26 cellular contexts compared by ENCODE assay signal in the genomic region with DNA sequence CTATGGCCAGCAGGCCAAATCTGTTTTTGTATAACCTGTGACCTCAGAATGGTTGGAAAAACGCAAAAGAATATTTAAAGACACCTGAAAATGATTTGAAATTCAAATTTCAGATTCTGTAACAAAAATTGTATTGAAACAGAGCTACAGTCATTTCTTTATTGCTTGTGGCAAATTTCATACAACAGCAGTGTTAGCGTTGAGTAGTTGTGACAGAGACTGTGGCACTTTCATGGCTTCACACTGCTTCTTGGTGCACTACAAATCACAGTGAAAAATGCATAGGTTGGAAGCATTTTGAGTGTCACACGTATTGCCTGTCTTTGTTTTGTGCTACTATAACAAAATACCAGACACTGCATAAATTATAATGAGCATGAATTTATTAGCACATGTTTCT. TPM values are rescaled to one million over a fixed set of nuclear protein-coding genes. Genes with fewer than 3 reads are reported as not detected.
"Had no signal": no experiment of that assay in that cellular context is flagged by ENCODE, and none has a peak within 500 bp of the region (broad histone marks: within the 10 kb centered on the region; RNA-seq: fewer than 3 reads in every experiment).

No MANE protein-coding gene starts in this region.

- H3K4me1 Mint-ChIP-seq: activated CD4-positive, alpha-beta T cell treated with anti-CD3 and anti-CD28 coated beads, Interleukin-2, amount 10 ng/mL, durations not matched to agents 7 days and 5 days; activated CD8-positive, alpha-beta memory T cell treated with anti-CD3 and anti-CD28 coated beads, Interleukin-2, amount 10 ng/mL, durations not matched to agents 7 days and 5 days; activated naive CD4-positive, alpha-beta T cell treated with anti-CD3 and anti-CD28 coated beads, Interleukin-2, amount 50 U/mL, for 24 hours; natural killer cell had no signal

- H3K4me3 ChIP-seq: body of pancreas, cardiac muscle cell, heart right ventricle, stomach, suprapubic skin, transverse colon, uterus had no signal

- ATAC-seq: activated CD4-positive, CD25-positive, alpha-beta regulatory T cell treated with anti-CD3 and anti-CD28 coated beads, Interleukin-2, amount 50 U/mL, for 24 hours; activated CD8-positive, alpha-beta memory T cell treated with anti-CD3 and anti-CD28 coated beads, Interleukin-2, amount 10 ng/mL, durations not matched to agents 7 days and 5 days; activated CD8-positive, alpha-beta T cell treated with anti-CD3 and anti-CD28 coated beads for 36 hours; body of pancreas; heart right ventricle; left cardiac atrium; natural killer cell; sciatic nerve; stimulated activated memory B cell treated with anti-CD40 and anti-IgM and Interleukin-4, amounts not matched to agents 10 μg/mL and 1 μg/mL and 100 μg/mL, for 72 hours had no signal

- H3K9me3 ChIP-seq: body of pancreas, heart right ventricle, stomach, suprapubic skin, transverse colon, uterus had no signal

- H3K27ac ChIP-seq: body of pancreas, cardiac muscle cell, heart right ventricle, stomach, suprapubic skin, transverse colon, uterus had no signal

- DNase-seq: activated CD4-positive, alpha-beta T cell treated with anti-CD3 and anti-CD28 coated beads, Interleukin-2, amount 10 ng/mL, durations not matched to agents 7 days and 5 days; activated CD8-positive, alpha-beta memory T cell treated with anti-CD3 and anti-CD28 coated beads, Interleukin-2, amount 10 ng/mL, durations not matched to agents 7 days and 5 days; activated CD8-positive, alpha-beta T cell treated with anti-CD3 and anti-CD28 coated beads for 36 hours; activated gamma-delta T cell treated with Interleukin-2 at 50 U/mL for 16 hours; anterior cingulate cortex; body of pancreas; cortex of kidney; effector CD4-positive, alpha-beta T cell; foreskin fibroblast; heart right ventricle; islet precursor cell; left cardiac atrium; midbrain; natural killer cell; small intestine; stimulated activated CD4-positive, alpha-beta T cell treated with anti-CD3 and anti-CD28 coated beads, Interleukin-2, amount 100 ng/mL, for 24 hours; stomach; transverse colon; uterus had no signal

- H3K9me3 Mint-ChIP-seq: activated CD4-positive, alpha-beta T cell treated with anti-CD3 and anti-CD28 coated beads, Interleukin-2, amount 10 ng/mL, durations not matched to agents 7 days and 5 days; activated CD8-positive, alpha-beta T cell treated with anti-CD3 and anti-CD28 coated beads for 36 hours; activated naive CD4-positive, alpha-beta T cell treated with anti-CD3 and anti-CD28 coated beads, Interleukin-2, amount 50 U/mL, for 24 hours; stimulated activated memory B cell treated with anti-CD40 and anti-IgM and Interleukin-4, amounts not matched to agents 10 μg/mL and 1 μg/mL and 100 μg/mL, for 72 hours had no signal

- H3K27me3 Mint-ChIP-seq: activated CD8-positive, alpha-beta memory T cell treated with anti-CD3 and anti-CD28 coated beads, Interleukin-2, amount 10 ng/mL, durations not matched to agents 7 days and 5 days; stimulated activated memory B cell treated with anti-CD40 and anti-IgM and Interleukin-4, amounts not matched to agents 10 μg/mL and 1 μg/mL and 100 μg/mL, for 72 hours had no signal

- H3K4me1 ChIP-seq: body of pancreas, heart right ventricle, stomach, suprapubic skin, transverse colon, uterus had no signal

- H3K36me3 ChIP-seq: cardiac muscle cell, heart right ventricle, stomach, suprapubic skin, transverse colon, uterus had no signal

- H3K27ac Mint-ChIP-seq: activated CD4-positive, alpha-beta T cell treated with anti-CD3 and anti-CD28 coated beads, Interleukin-2, amount 10 ng/mL, durations not matched to agents 7 days and 5 days; activated CD8-positive, alpha-beta memory T cell treated with anti-CD3 and anti-CD28 coated beads, Interleukin-2, amount 10 ng/mL, durations not matched to agents 7 days and 5 days; activated CD8-positive, alpha-beta T cell treated with anti-CD3 and anti-CD28 coated beads for 36 hours; activated naive CD4-positive, alpha-beta T cell treated with anti-CD3 and anti-CD28 coated beads, Interleukin-2, amount 50 U/mL, for 24 hours; natural killer cell had no signal

- H3K36me3 Mint-ChIP-seq: activated CD8-positive, alpha-beta memory T cell treated with anti-CD3 and anti-CD28 coated beads, Interleukin-2, amount 10 ng/mL, durations not matched to agents 7 days and 5 days; activated naive CD4-positive, alpha-beta T cell treated with anti-CD3 and anti-CD28 coated beads, Interleukin-2, amount 50 U/mL, for 24 hours; natural killer cell; stimulated activated memory B cell treated with anti-CD40 and anti-IgM and Interleukin-4, amounts not matched to agents 10 μg/mL and 1 μg/mL and 100 μg/mL, for 72 hours had no signal

- H3K4me3 Mint-ChIP-seq: activated CD4-positive, alpha-beta T cell treated with anti-CD3 and anti-CD28 coated beads, Interleukin-2, amount 10 ng/mL, durations not matched to agents 7 days and 5 days; activated CD8-positive, alpha-beta memory T cell treated with anti-CD3 and anti-CD28 coated beads, Interleukin-2, amount 10 ng/mL, durations not matched to agents 7 days and 5 days; activated CD8-positive, alpha-beta T cell treated with anti-CD3 and anti-CD28 coated beads for 36 hours; activated naive CD4-positive, alpha-beta T cell treated with anti-CD3 and anti-CD28 coated beads, Interleukin-2, amount 50 U/mL, for 24 hours; natural killer cell had no signal

- H3K27me3 ChIP-seq: body of pancreas, cardiac muscle cell, suprapubic skin, transverse colon, uterus had no signal

RNA-seq across cellular contexts. Expression of gene PARM1, which starts 12.2 kb away (rescaled TPM):
- total RNA-seq: activated CD4-positive, alpha-beta T cell treated with anti-CD3 and anti-CD28 coated beads, Interleukin-2, amount 10 ng/mL, durations not matched to agents 7 days and 5 days; osteoblast had no signal
